ENCODE assay signal across 8 cellular contexts in genomic region chr9:893843-894420, GRCh38. TPM values are rescaled to one million over a fixed set of nuclear protein-coding genes. Genes with fewer than 3 reads are reported as not detected.
A peak's percentile ranks its signal among the peaks of the same experiment; 100 is the strongest.
DNase-seq lines count a peak whose midpoint lies in the region; ATAC-seq and TF ChIP-seq lines count a peak whose summit lies in the region.

No MANE protein-coding gene starts in this region.

- H4K91ac ChIP-seq in neuronal stem cell (ENCODE audit: low read depth, low read length, poor library complexity), result no peak overlapping the region

- H3K36me3 ChIP-seq in neuronal stem cell (replicated peaks in 1 of 2; ENCODE audit: control insufficient read depth in 2 of 2, insufficient read depth in 2 of 2, low read length in 2 of 2) (no peaks in the 10 kb centered on the region), tibial nerve (no peaks in the 10 kb centered on the region)

- H2BK5ac ChIP-seq in neuronal stem cell (ENCODE audit: low read length), result no peak overlapping the region

- H2BK120ac ChIP-seq in neuronal stem cell (ENCODE audit: low read depth, low read length), result no peak overlapping the region

- no peak overlapping the region for H3K14ac ChIP-seq in neuronal stem cell (ENCODE audit: low read length)

- TF ChIP-seq CTCF in fibroblast of mammary gland (conservative IDR thresholded peaks at IDR 0.05; ENCODE audit: control insufficient read depth, insufficient read depth, low read depth, low read length) (peak; percentile 90), tibial nerve (IDR thresholded peaks at IDR 0.05) (peak; percentile 38 to 73 (median 58))

- ATAC-seq in GM21367 (IDR thresholded peaks at IDR 0.05; ENCODE audit: unreplicated experiment) (peak; percentile 99), HG03571 (IDR thresholded peaks at IDR 0.05; ENCODE audit: unreplicated experiment) (peak; percentile 99)

- H3K4me3 ChIP-seq in fibroblast of mammary gland (ENCODE audit: control insufficient read depth, low read depth, low read length) (no peak overlapping the region), neuronal stem cell (ENCODE audit: low read length in 2 of 2) (no peak overlapping the region), tibial nerve (no peak overlapping the region)

- no peak overlapping the region for H3K18ac ChIP-seq in neuronal stem cell (ENCODE audit: low read length)

- no peak overlapping the region for H3K4me2 ChIP-seq in neuronal stem cell (ENCODE audit: insufficient read depth, low read length, poor library complexity, severe bottlenecking)

- no peak overlapping the region for H3K23ac ChIP-seq in neuronal stem cell (ENCODE audit: low read depth, low read length, poor library complexity)

- H3K4me1 ChIP-seq in neuronal stem cell (ENCODE audit: control insufficient read depth in 2 of 2, insufficient read depth in 1 of 2, low read depth in 1 of 2, low read length in 2 of 2) (peaks cover 0 to 2% of the 10 kb centered on the region in 2 donors), tibial nerve (peaks cover 0 to 3% (median 0%) of the 10 kb centered on the region in 4 donors)

- no peak for TF ChIP-seq POLR2A in tibial nerve (IDR thresholded peaks at IDR 0.05)

- whole genome bisulfite sequencing in neuronal stem cell (ENCODE audit: extremely low coverage in 2 of 2, insufficient read length in 2 of 2, insufficient replicate concordance in 1 of 2), 2 donors, result no CpG with 5 or more reads among the region's 9 CpGs
- 16 to 23% methylated on average over 7 to 9 of the region's 9 CpGs for WGBS in tibial nerve, 2 donors

- peak; percentile 37 for DNase-seq in DMS153 (lab: John Stamatoyannopoulos, UW)
- DNase-seq in NOMO-1 treated with dmso at 0.1 percent for 144 hours (lab: John Stamatoyannopoulos, UW; ENCODE audit: unreplicated experiment), result peak; percentile 67
- DNase-seq in activated CD8-positive, alpha-beta memory T cell treated with anti-CD3 and anti-CD28 coated beads, Interleukin-2, amount 50 U/mL, for 48 hours, result peak; percentile 71
- DNase-seq in fibroblast of mammary gland (ENCODE audit: low read depth), result peak; percentile 71
- DNase-seq in neuronal stem cell (ENCODE audit: low spot score), result peak; percentile 49
- peak in 1 of 2 donors; percentile 64 for DNase-seq in tibial nerve (ENCODE audit: low spot score in 2 of 2)

- H2BK12ac ChIP-seq in neuronal stem cell (ENCODE audit: low read length), result no peak overlapping the region

- H3K9ac ChIP-seq in neuronal stem cell (ENCODE audit: low read depth, low read length, poor library complexity), result no peak overlapping the region

- no peak overlapping the region for H2AK5ac ChIP-seq in neuronal stem cell (ENCODE audit: low read depth, low read length)

- no peak for TF ChIP-seq EP300 in tibial nerve (IDR thresholded peaks at IDR 0.05)

- H3K27ac ChIP-seq in neuronal stem cell (replicated peaks; ENCODE audit: low read length) (no peak overlapping the region), tibial nerve (no peak overlapping the region)

- no peaks in the 10 kb centered on the region for H3K79me1 ChIP-seq in neuronal stem cell (ENCODE audit: low read depth, low read length)

- H2BK15ac ChIP-seq in neuronal stem cell (ENCODE audit: low read length), result no peak overlapping the region

- no peak overlapping the region for H4K8ac ChIP-seq in neuronal stem cell (ENCODE audit: low read depth, low read length)

- H3K4ac ChIP-seq in neuronal stem cell (ENCODE audit: low read length), result no peak overlapping the region

- peak overlapping the region; percentile 59 for H2AFZ ChIP-seq in neuronal stem cell (ENCODE audit: low read length)

- H3K9me3 ChIP-seq in neuronal stem cell (replicated peaks in 1 of 2; ENCODE audit: control insufficient read depth in 2 of 2, insufficient read depth in 1 of 2, low read depth in 1 of 2, low read length in 2 of 2) (no peaks in the 10 kb centered on the region), tibial nerve (no peaks in the 10 kb centered on the region)

- H3K27me3 ChIP-seq in neuronal stem cell (ENCODE audit: control insufficient read depth in 3 of 3, insufficient read depth in 3 of 3, low read depth in 1 of 3, low read length in 3 of 3), result no peaks in the 10 kb centered on the region
- H3K27me3 ChIP-seq in tibial nerve, result no peaks in the 10 kb centered on the region

RNA-seq across cellular contexts. Expression of gene DMRT1, which starts 52.4 kb away (rescaled TPM):
- 0.03 TPM for polyA plus RNA-seq in neuronal stem cell (2013, experiment 1 of 2)
- polyA plus RNA-seq in neuronal stem cell (2013, experiment 2 of 2), result not detected
- not detected for total RNA-seq in tibial nerve
